In genomic region chr4:102781570-102781969, GRCh38 we compare ENCODE assay signal across 12 cellular contexts. TPM values are rescaled to one million over a fixed set of nuclear protein-coding genes. Genes with fewer than 3 reads are reported as not detected.
DNase-seq lines count a peak whose midpoint lies in the region; ATAC-seq, FAIRE-seq and TF ChIP-seq lines count a peak whose summit lies in the region.
"Had no signal": no experiment of that assay in that cellular context is flagged by ENCODE, and none has a peak within 500 bp of the region (broad histone marks: within the 10 kb centered on the region; RNA-seq: fewer than 3 reads in every experiment).

No MANE protein-coding gene starts in this region.

- no peaks in the 10 kb centered on the region for H3K36me3 ChIP-seq in KMS-11 (ENCODE audit: insufficient read depth)
- no peaks in the 10 kb centered on the region; the same call in 2 of the 3 replicates for H3K36me3 ChIP-seq in K562 (ENCODE audit: control insufficient read depth, insufficient read depth, low read length)
- no peaks in the 10 kb centered on the region for H3K36me3 ChIP-seq in stomach

- TF ChIP-seq POLR2A in K562 (conservative IDR thresholded peaks at IDR 0.05) (no peak), stomach (IDR thresholded peaks at IDR 0.05) (no peak)

- no peak overlapping the region for H3K4me3 Mint-ChIP-seq in activated CD4-positive, alpha-beta T cell treated with anti-CD3 and anti-CD28 coated beads, Interleukin-2, amount 10 ng/mL, durations not matched to agents 24 days and 14 days
- H3K4me3 Mint-ChIP-seq: CD14-positive monocyte; CD8-positive, alpha-beta T cell had no signal

- no peaks in the 10 kb centered on the region for H4K20me1 ChIP-seq in KMS-11 (ENCODE audit: insufficient read depth)
- no peaks in the 10 kb centered on the region for H4K20me1 ChIP-seq in K562 (replicated peaks; ENCODE audit: control insufficient read depth, insufficient read depth, low read length)

- H3K36me3 Mint-ChIP-seq in activated CD4-positive, alpha-beta T cell treated with anti-CD3 and anti-CD28 coated beads, Interleukin-2, amount 10 ng/mL, durations not matched to agents 24 days and 14 days (ENCODE audit: low read depth): no peaks in the 10 kb centered on the region
- H3K36me3 Mint-ChIP-seq: CD14-positive monocyte; CD8-positive, alpha-beta T cell had no signal

- TF ChIP-seq CTCF in KMS-11 (conservative IDR thresholded peaks at IDR 0.05; ENCODE audit: low read depth, low read length) (no peak), K562 (IDR thresholded peaks at IDR 0.05 in 2 of 3, conservative IDR thresholded peaks at IDR 0.05 in 1 of 3; ENCODE audit: insufficient read depth in 2 of 3, low read depth in 1 of 3, low read length in 3 of 3) (no peak), stomach (IDR thresholded peaks at IDR 0.05) (no peak)

- POLR2A ChIA-PET in K562 (lab: Yijun Ruan, JAX): interaction anchor here (0.5 to 0.9 kb wide), 2 partner anchors 9 to 46 kb away, joined by 3 to 4 read pairs; partner anchors contain the start of gene UBE2D3

- BruUV-seq in K562 (replicated peaks; lab: Mats Ljungman, UMichigan): no TSS peak

- no peaks in the 10 kb centered on the region for H3K9me3 Mint-ChIP-seq in activated CD4-positive, alpha-beta T cell treated with anti-CD3 and anti-CD28 coated beads, Interleukin-2, amount 10 ng/mL, durations not matched to agents 24 days and 14 days
- H3K9me3 Mint-ChIP-seq: CD14-positive monocyte; CD8-positive, alpha-beta T cell had no signal

- in situ Hi-C loops in K562 (cut with MboI): no loop called here

- 25% methylated on average over 1 of the region's 1 CpG for WGBS in K562 (ENCODE audit: insufficient coverage, low coverage, missing lambda C conversion rate)
- WGBS in stomach, 5 donors: 78 to 91% (median 84%) methylated on average over 1 of the region's 1 CpG

- H3K4me3 ChIP-seq in KMS-11 (IDR thresholded peaks at IDR 0.05; ENCODE audit: insufficient read depth, low read depth, low read length): no peak overlapping the region
- H3K4me3 ChIP-seq in K562: no peak overlapping the region
- H3K4me3 ChIP-seq in stomach: no peak overlapping the region

- H2AFZ ChIP-seq in KMS-11 (ENCODE audit: low read depth) (no peak overlapping the region), K562 (ENCODE audit: low read depth, low read length) (no peak overlapping the region)

- TF ChIP-seq RAD21 in K562 (CRISPR knock-in tag; conservative IDR thresholded peaks at IDR 0.05 in 1 of 2, IDR thresholded peaks at IDR 0.05 in 1 of 2): no peak

- H3K4me2 ChIP-seq in KMS-11 (peak overlapping the region; percentile 12; the same call in 1 of the 2 replicates), K562 (ENCODE audit: insufficient read depth, low read length) (no peak overlapping the region)

- no peak for TF ChIP-seq EP300 in K562 (IDR thresholded peaks at IDR 0.05; ENCODE audit: low read length)
- no peak for TF ChIP-seq EP300 in stomach (IDR thresholded peaks at IDR 0.05)

- no peak for FAIRE-seq in K562 (lab: Jason Lieb, UNC)
- FAIRE-seq: GM18507 had no signal

- CTCF ChIA-PET in K562 (lab: Yijun Ruan, JAX; ENCODE audit: low intra/inter-chr PET ratio): no interaction called here

- peaks cover 2% of the 10 kb centered on the region for H3K27me3 Mint-ChIP-seq in activated CD4-positive, alpha-beta T cell treated with anti-CD3 and anti-CD28 coated beads, Interleukin-2, amount 10 ng/mL, durations not matched to agents 24 days and 14 days

- DNase-seq in activated CD4-positive, alpha-beta T cell treated with anti-CD3 and anti-CD28 coated beads, Interleukin-2, amount 10 ng/mL, durations not matched to agents 24 days and 14 days: peak; percentile 49
- no peak for DNase-seq in activated CD4-positive, alpha-beta T cell treated with anti-CD3 and anti-CD28 coated beads for 48 hours
- DNase-seq in K562 (ENCODE audit: extremely low read depth in 1 of 4, low spot score in 3 of 4): no peak
- no peak for DNase-seq in stomach
- DNase-seq: Caco-2; CD8-positive, alpha-beta T cell; HCEC 1CT; IMR-90 had no signal

- H3K27ac ChIP-seq in KMS-11 (peak overlapping the region; percentile 1; the same call in 1 of the 2 replicates), K562 (ENCODE audit: extremely low read depth, low read depth, low read length) (no peak overlapping the region), stomach (no peak overlapping the region)

- no peaks in the 10 kb centered on the region for H3K79me2 ChIP-seq in KMS-11 (ENCODE audit: insufficient read depth, low read depth)
- no peaks in the 10 kb centered on the region for H3K79me2 ChIP-seq in K562 (ENCODE audit: control insufficient read depth, insufficient read depth, low read length)

- H3K4me1 ChIP-seq in KMS-11 (ENCODE audit: low read depth, poor library complexity, severe bottlenecking) (peaks cover 60% of the 10 kb centered on the region), K562 (replicated peaks in 1 of 2; ENCODE audit: control insufficient read depth in 2 of 2, insufficient read depth in 2 of 2, low read length in 2 of 2) (peaks cover 7 to 18% of the 10 kb centered on the region in 2 experiments; a peak in 3 of 5 replicates), stomach (peaks cover 0 to 17% (median 0%) of the 10 kb centered on the region in 4 donors)

- no peak overlapping the region for H3K27ac Mint-ChIP-seq in activated CD4-positive, alpha-beta T cell treated with anti-CD3 and anti-CD28 coated beads, Interleukin-2, amount 10 ng/mL, durations not matched to agents 24 days and 14 days
- H3K27ac Mint-ChIP-seq: CD8-positive, alpha-beta T cell had no signal

- H3K9me1 ChIP-seq in K562 (ENCODE audit: control insufficient read depth, insufficient read depth, low read length): no peaks in the 10 kb centered on the region

- H3K9ac ChIP-seq in KMS-11: no peak overlapping the region
- no peak overlapping the region for H3K9ac ChIP-seq in K562 (ENCODE audit: insufficient read depth in 1 of 2, low read depth in 2 of 2, low read length in 2 of 2)

- ATAC-seq in K562 (peak; percentile 28; the same call in 2 of the 3 replicates), HG03025 (IDR thresholded peaks at IDR 0.05; ENCODE audit: low FRiP score, unreplicated experiment) (no peak)
- ATAC-seq: CD8-positive, alpha-beta T cell had no signal

- no peaks in the 10 kb centered on the region for H3K4me1 Mint-ChIP-seq in activated CD4-positive, alpha-beta T cell treated with anti-CD3 and anti-CD28 coated beads, Interleukin-2, amount 10 ng/mL, durations not matched to agents 24 days and 14 days

- H3K9me3 ChIP-seq in K562 (replicated peaks; ENCODE audit: control insufficient read depth, insufficient read depth, low read depth, low read length) (no peaks in the 10 kb centered on the region), stomach (no peaks in the 10 kb centered on the region)
- H3K9me3 ChIP-seq: Caco-2 had no signal

- H3K27me3 ChIP-seq in KMS-11 (ENCODE audit: insufficient read depth, low read depth) (no peaks in the 10 kb centered on the region), K562 (ENCODE audit: control insufficient read depth in 2 of 2, insufficient read depth in 2 of 2, low read length in 2 of 2) (no peaks in the 10 kb centered on the region), stomach (no peaks in the 10 kb centered on the region)

- intact Hi-C loops in activated CD4-positive, alpha-beta T cell treated with anti-CD3 and anti-CD28 coated beads, Interleukin-2, amount 10 ng/mL, durations not matched to agents 24 days and 14 days (cut with micrococcal nuclease): loop anchor here (10.0 kb wide), 2 partner anchors 157 to 257 kb away; no protein-coding TSS in a partner anchor
- intact Hi-C loops in K562 (cut with micrococcal nuclease) (no loop called here), stomach (cut with DNase I; ENCODE audit: low total_unique reads) (no loop called here)

RNA-seq across cellular contexts. Expression of gene MANBA, which starts 20.8 kb away (rescaled TPM):
- 8.2 and 9.4 TPM in 2 replicates for total RNA-seq in activated CD4-positive, alpha-beta T cell treated with anti-CD3 and anti-CD28 coated beads, Interleukin-2, amount 10 ng/mL, durations not matched to agents 24 days and 14 days
- 13.7 and 32.2 TPM in 2 replicates for total RNA-seq in K562 (2011; cell fraction: chromatin; rRNA removed; ENCODE audit: low replicate concordance)
- total RNA-seq in K562 (2011; cell fraction: nucleolus; rRNA removed): 9.7 TPM in 2 replicates
- total RNA-seq in K562 (2011; cell fraction: nucleoplasm; rRNA removed): 15.8 and 21.3 TPM in 2 replicates
- total RNA-seq in K562 (2014; rRNA removed) (8.2 and 10.9 TPM in 2 replicates), K562 (2014; rRNA removed; fragmentation: Illumina TruSeq; extraction: Trizol) (9.0 and 9.4 TPM in 2 replicates), K562 (2015; rRNA removed; fragmentation: Illumina TruSeq; extraction: Trizol) (12.9 and 13.3 TPM in 2 replicates), K562 (2021) (7.7 TPM in 2 replicates), stomach (10 to 100 TPM; 21.0 to 69.4 (median 43.9) TPM)
- polyA plus RNA-seq in K562 (2011; rRNA removed) (2.8 and 5.3 TPM in 2 replicates), K562 (2014; fragmentation: Illumina TruSeq; extraction: Trizol) (6.6 and 7.8 TPM in 2 replicates), K562 (2014; fragmentation: Nextera tagmentation; extraction: Ambion mirVana) (1 to 10 TPM; 1.8 to 3.7 TPM), K562 (2014; rRNA removed) (4.7 and 6.1 TPM in 2 replicates), stomach (10 to 100 TPM in 2 of 3 donors, 1 to 10 TPM in 1; 8.4 to 15.7 (median 12.3) TPM)
- 4.7 and 6.0 TPM in 2 replicates for polyA plus RNA-seq in K562 (2011; cell fraction: cytosol; rRNA removed)
- polyA plus RNA-seq in K562 (2011; cell fraction: nucleus; rRNA removed): 9.1 and 15.4 TPM in 2 replicates
- polyA plus RNA-seq in K562 (2012): 9.1 and 18.3 TPM in 2 replicates
- 6.0 and 11.7 TPM in 2 replicates for polyA minus RNA-seq in K562 (2011; rRNA and poly(A)+ RNA removed)
- 5.5 and 7.5 TPM in 2 replicates for polyA minus RNA-seq in K562 (2011; cell fraction: cytosol; rRNA and poly(A)+ RNA removed)
- polyA minus RNA-seq in K562 (2011; cell fraction: nucleus; rRNA and poly(A)+ RNA removed): 14.5 and 20.7 TPM in 2 replicates

RNA-seq across cellular contexts. Expression of gene UBE2D3, which starts 45.8 kb away (rescaled TPM):
- 488 TPM in 2 replicates for total RNA-seq in activated CD4-positive, alpha-beta T cell treated with anti-CD3 and anti-CD28 coated beads, Interleukin-2, amount 10 ng/mL, durations not matched to agents 24 days and 14 days
- total RNA-seq in K562 (2011; cell fraction: chromatin; rRNA removed; ENCODE audit: low replicate concordance): 106 and 238 TPM in 2 replicates
- 61.5 and 87.0 TPM in 2 replicates for total RNA-seq in K562 (2011; cell fraction: nucleolus; rRNA removed)
- 180 and 303 TPM in 2 replicates for total RNA-seq in K562 (2011; cell fraction: nucleoplasm; rRNA removed)
- total RNA-seq in K562 (2014; rRNA removed): 434 and 562 TPM in 2 replicates
- total RNA-seq in K562 (2014; rRNA removed; fragmentation: Illumina TruSeq; extraction: Trizol): 257 and 281 TPM in 2 replicates
- total RNA-seq in K562 (2015; rRNA removed; fragmentation: Illumina TruSeq; extraction: Trizol): 305 and 313 TPM in 2 replicates
- total RNA-seq in K562 (2021): 276 and 281 TPM in 2 replicates
- 348 and 408 TPM in 2 replicates for polyA plus RNA-seq in K562 (2011; rRNA removed)
- 357 and 381 TPM in 2 replicates for polyA plus RNA-seq in K562 (2011; cell fraction: cytosol; rRNA removed)
- 305 and 318 TPM in 2 replicates for polyA plus RNA-seq in K562 (2011; cell fraction: nucleus; rRNA removed)
- polyA plus RNA-seq in K562 (2012): 235 and 382 TPM in 2 replicates
- polyA plus RNA-seq in K562 (2014; fragmentation: Illumina TruSeq; extraction: Trizol): 447 and 618 TPM in 2 replicates
- polyA plus RNA-seq in K562 (2014; fragmentation: Nextera tagmentation; extraction: Ambion mirVana): 100 to 1,000 TPM; 191 to 202 TPM
- 292 and 329 TPM in 2 replicates for polyA plus RNA-seq in K562 (2014; rRNA removed)
- polyA minus RNA-seq in K562 (2011; rRNA and poly(A)+ RNA removed): 278 and 307 TPM in 2 replicates
- 149 and 195 TPM in 2 replicates for polyA minus RNA-seq in K562 (2011; cell fraction: cytosol; rRNA and poly(A)+ RNA removed)
- 123 and 159 TPM in 2 replicates for polyA minus RNA-seq in K562 (2011; cell fraction: nucleus; rRNA and poly(A)+ RNA removed)
- 100 to 1,000 TPM; 200 to 398 (median 286) TPM for total RNA-seq in stomach
- polyA plus RNA-seq in stomach: 100 to 1,000 TPM; 143 to 290 (median 180) TPM
